Comparison of ENCODE assay signal across 8 cellular contexts in the genomic region with DNA sequence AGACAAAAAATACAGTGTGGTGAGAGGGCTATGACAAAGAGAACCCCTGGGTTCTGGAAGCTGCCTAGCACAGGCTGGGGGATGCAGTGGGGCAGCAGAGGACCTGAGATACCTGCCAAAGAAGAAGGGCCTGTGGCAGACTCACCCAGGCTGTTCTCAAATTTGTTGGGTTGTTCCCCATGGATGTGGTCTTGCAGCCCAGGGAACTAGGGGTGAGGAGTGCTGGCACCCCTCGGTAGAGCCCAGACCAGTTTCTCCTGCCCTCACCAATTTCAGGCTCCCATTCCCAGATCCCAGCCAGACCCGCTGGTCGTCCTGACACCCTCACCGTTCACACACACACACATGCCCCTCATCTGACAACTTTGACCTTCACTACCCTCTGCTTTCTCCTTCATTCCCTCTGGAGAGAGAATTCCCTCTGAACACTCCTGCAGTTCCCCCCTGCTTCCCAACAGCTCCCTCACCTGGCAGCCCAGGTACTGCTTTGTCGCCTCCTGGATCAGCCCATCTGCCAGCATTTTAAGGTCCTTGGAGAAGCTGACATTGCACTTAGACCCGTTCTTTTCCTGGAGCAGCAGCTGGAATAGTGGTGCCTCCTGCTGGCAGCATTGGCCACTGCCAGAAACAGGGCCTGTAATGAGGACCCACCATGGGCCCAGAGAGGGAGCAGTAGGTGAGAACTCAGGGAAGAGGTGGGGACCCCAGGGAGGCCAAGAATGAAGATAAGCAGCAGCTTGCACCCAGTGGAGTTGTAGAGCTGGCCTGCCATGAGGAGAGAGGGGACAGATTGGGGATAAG. TPM values are rescaled to one million over a fixed set of nuclear protein-coding genes. Genes with fewer than 3 reads are reported as not detected.
DNase-seq lines count a peak whose midpoint lies in the region; ATAC-seq and TF ChIP-seq lines count a peak whose summit lies in the region.

No MANE protein-coding gene starts in this region.

- peak overlapping the region; percentile 59 for H3K27ac Mint-ChIP-seq in activated CD4-positive, alpha-beta T cell treated with anti-CD3 and anti-CD28 coated beads, Interleukin-2, amount 10 ng/mL, durations not matched to agents 24 days and 14 days

- no peaks in the 10 kb centered on the region for H3K9me3 ChIP-seq in endocrine pancreas (ENCODE audit: control insufficient read depth, low read length)
- H3K9me3 ChIP-seq in stomach = no peaks in the 10 kb centered on the region

- peak; percentile 44 for DNase-seq in DMS79 treated with DMSO at 0.1 percent for 48 hours (lab: John Stamatoyannopoulos, UW)
- peak; percentile 65 for DNase-seq in NCI-H345 (lab: John Stamatoyannopoulos, UW)
- peak; percentile 89 for DNase-seq in activated CD4-positive, alpha-beta T cell treated with anti-CD3 and anti-CD28 coated beads, Interleukin-2, amount 10 ng/mL, durations not matched to agents 24 days and 14 days
- peak; percentile 69 to 81 for DNase-seq in lung microvascular endothelial cell (ENCODE audit: low read depth in 2 of 2)
- peak; percentile 85 for DNase-seq in stomach

- peak overlapping the region in 3 of 5 donors; percentile 82 to 88 (median 83) for H3K27ac ChIP-seq in stomach

- TF ChIP-seq EP300 in stomach (IDR thresholded peaks at IDR 0.05) = no peak

- H3K9me3 Mint-ChIP-seq in activated CD4-positive, alpha-beta T cell treated with anti-CD3 and anti-CD28 coated beads, Interleukin-2, amount 10 ng/mL, durations not matched to agents 24 days and 14 days = no peaks in the 10 kb centered on the region

- no peaks in the 10 kb centered on the region for H3K36me3 ChIP-seq in endocrine pancreas (ENCODE audit: control insufficient read depth, insufficient read depth, low read length)
- no peaks in the 10 kb centered on the region for H3K36me3 ChIP-seq in stomach

- H3K4me1 Mint-ChIP-seq in activated CD4-positive, alpha-beta T cell treated with anti-CD3 and anti-CD28 coated beads, Interleukin-2, amount 10 ng/mL, durations not matched to agents 24 days and 14 days = peaks cover 24% of the 10 kb centered on the region

- no peaks in the 10 kb centered on the region for H3K36me3 Mint-ChIP-seq in activated CD4-positive, alpha-beta T cell treated with anti-CD3 and anti-CD28 coated beads, Interleukin-2, amount 10 ng/mL, durations not matched to agents 24 days and 14 days (ENCODE audit: low read depth)

- ATAC-seq in HG02642 (IDR thresholded peaks at IDR 0.05; ENCODE audit: poor library complexity, unreplicated experiment) (peak; percentile 37), GM18858 (IDR thresholded peaks at IDR 0.05; ENCODE audit: unreplicated experiment) (no peak)

- peak overlapping the region; percentile 30 for H3K9ac ChIP-seq in endocrine pancreas (ENCODE audit: control insufficient read depth, insufficient read depth, low read length)

- no peak overlapping the region for H3K4me3 ChIP-seq in endocrine pancreas (ENCODE audit: control insufficient read depth, insufficient read depth, low read length)
- H3K4me3 ChIP-seq in stomach = no peak overlapping the region

- H3K27me3 ChIP-seq in endocrine pancreas (ENCODE audit: control insufficient read depth, insufficient read depth, low read length) (no peaks in the 10 kb centered on the region), stomach (peaks cover 0 to 5% (median 0%) of the 10 kb centered on the region in 3 donors)

- H3K4me1 ChIP-seq in endocrine pancreas (ENCODE audit: control insufficient read depth, insufficient read depth, low read length) (no peaks in the 10 kb centered on the region), stomach (peaks cover 11 to 25% (median 21%) of the 10 kb centered on the region in 4 donors)

- TF ChIP-seq POLR2A in stomach (IDR thresholded peaks at IDR 0.05) = no peak

- H3K27me3 Mint-ChIP-seq in activated CD4-positive, alpha-beta T cell treated with anti-CD3 and anti-CD28 coated beads, Interleukin-2, amount 10 ng/mL, durations not matched to agents 24 days and 14 days = no peaks in the 10 kb centered on the region

- WGBS in stomach, 5 donors = 19 to 32% (median 26%) methylated on average over 6 of the region's 6 CpGs

- peak in 5 of 7 experiments; percentile 78 to 97 (median 86) for TF ChIP-seq CTCF in stomach (IDR thresholded peaks at IDR 0.05)

- H3K4me3 Mint-ChIP-seq in activated CD4-positive, alpha-beta T cell treated with anti-CD3 and anti-CD28 coated beads, Interleukin-2, amount 10 ng/mL, durations not matched to agents 24 days and 14 days = peak overlapping the region; percentile 55

- intact Hi-C loops in activated CD4-positive, alpha-beta T cell treated with anti-CD3 and anti-CD28 coated beads, Interleukin-2, amount 10 ng/mL, durations not matched to agents 24 days and 14 days (cut with micrococcal nuclease) = loop anchor here (1.0 to 5.0 kb wide), 3 partner anchors 8 to 80 kb away; a partner anchor contains a TSS
- intact Hi-C loops in stomach (cut with DNase I; ENCODE audit: low total_unique reads) = no loop called here

RNA-seq across cellular contexts. Expression of a gene that starts 5.9 kb away (rescaled TPM):
- 14.3 and 15.1 TPM in 2 replicates for total RNA-seq in activated CD4-positive, alpha-beta T cell treated with anti-CD3 and anti-CD28 coated beads, Interleukin-2, amount 10 ng/mL, durations not matched to agents 24 days and 14 days
- total RNA-seq in lung microvascular endothelial cell (1.4 and 1.5 TPM in 2 replicates), stomach (1 to 10 TPM in 3 of 5 donors, under 1 TPM in 2; 0.29 to 4.6 (median 1.7) TPM)
- 1 to 10 TPM; 1.1 to 6.5 (median 3.5) TPM for polyA plus RNA-seq in stomach

RNA-seq across cellular contexts. Expression of a gene that starts 8.2 kb away (rescaled TPM):
- total RNA-seq in activated CD4-positive, alpha-beta T cell treated with anti-CD3 and anti-CD28 coated beads, Interleukin-2, amount 10 ng/mL, durations not matched to agents 24 days and 14 days = 190 and 196 TPM in 2 replicates
- total RNA-seq in lung microvascular endothelial cell = 1,160 and 1,633 TPM in 2 replicates
- total RNA-seq in stomach = 1,000 to 10,000 TPM in 1 of 5 donors, 100 to 1,000 TPM in 3, 10 to 100 TPM in 1; 71.2 to 1,329 (median 399) TPM
- polyA plus RNA-seq in stomach = 100 to 1,000 TPM; 455 to 899 (median 803) TPM

RNA-seq across cellular contexts. Expression of a gene that starts 16.8 kb away (rescaled TPM):
- 7.1 and 8.4 TPM in 2 replicates for total RNA-seq in activated CD4-positive, alpha-beta T cell treated with anti-CD3 and anti-CD28 coated beads, Interleukin-2, amount 10 ng/mL, durations not matched to agents 24 days and 14 days
- total RNA-seq in lung microvascular endothelial cell = 0.40 and 0.65 TPM in 2 replicates
- total RNA-seq in stomach = 10 to 100 TPM in 3 of 5 donors, 1 to 10 TPM in 2; 4.0 to 41.2 (median 19.3) TPM
- 10 to 100 TPM in 1 of 3 donors, 1 to 10 TPM in 2; 3.2 to 10.3 (median 9.7) TPM for polyA plus RNA-seq in stomach

RNA-seq across cellular contexts. Expression of a gene that starts 21.1 kb away (rescaled TPM):
- total RNA-seq in activated CD4-positive, alpha-beta T cell treated with anti-CD3 and anti-CD28 coated beads, Interleukin-2, amount 10 ng/mL, durations not matched to agents 24 days and 14 days = 62.7 and 64.8 TPM in 2 replicates
- total RNA-seq in lung microvascular endothelial cell (57.1 and 65.3 TPM in 2 replicates), stomach (100 to 1,000 TPM in 3 of 5 donors, 10 to 100 TPM in 2; 12.8 to 392 (median 114) TPM)
- polyA plus RNA-seq in stomach = 100 to 1,000 TPM; 349 to 451 (median 411) TPM

RNA-seq across cellular contexts. Expression of a gene that starts 29.3 kb away (rescaled TPM):
- 0.65 and 1.5 TPM in 2 replicates for total RNA-seq in activated CD4-positive, alpha-beta T cell treated with anti-CD3 and anti-CD28 coated beads, Interleukin-2, amount 10 ng/mL, durations not matched to agents 24 days and 14 days
- total RNA-seq in lung microvascular endothelial cell (under 0.01 and 0.20 TPM in 2 replicates), stomach (100 to 1,000 TPM in 1 of 5 donors, 10 to 100 TPM in 4; 10.3 to 188 (median 58.0) TPM)
- polyA plus RNA-seq in stomach = 10 to 100 TPM in 1 of 3 donors, 1 to 10 TPM in 2; 3.5 to 40.6 (median 5.8) TPM
